In the genomic region with DNA sequence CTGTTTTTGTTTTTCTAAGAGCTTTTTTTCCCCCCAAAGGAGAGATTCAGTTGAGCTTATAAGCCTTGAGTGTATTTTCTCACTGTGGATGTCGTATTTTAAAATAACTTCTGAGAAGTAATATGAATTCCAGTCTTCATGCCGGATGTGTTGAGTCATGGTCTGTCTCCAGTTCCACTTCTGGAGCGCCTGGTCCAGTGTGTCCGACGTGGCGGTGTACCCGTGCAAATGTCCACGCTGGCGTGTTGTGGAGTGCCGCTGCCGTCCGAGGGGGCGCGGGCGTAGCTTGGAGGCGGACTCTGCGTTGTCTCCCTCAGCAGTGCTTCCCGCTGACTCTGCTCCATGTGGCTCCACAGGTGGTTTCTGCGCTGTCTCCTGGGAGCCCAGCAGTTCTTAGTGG, we compare ENCODE assay signal across 26 cellular contexts.
DNase-seq lines count a peak whose midpoint lies in the region; ATAC-seq and TF ChIP-seq lines count a peak whose summit lies in the region.
"Had no signal": no experiment of that assay in that cellular context is flagged by ENCODE, and none has a peak within 500 bp of the region (broad histone marks: within the 10 kb centered on the region; RNA-seq: fewer than 3 reads in every experiment).

No MANE protein-coding gene starts in this region.

- no peak overlapping the region for H3K4me3 Mint-ChIP-seq in nephron progenitor cell
- H3K4me3 Mint-ChIP-seq: activated naive CD8-positive, alpha-beta T cell treated with anti-CD3 and anti-CD28 coated beads, Interleukin-2, amount 10 ng/mL, durations not matched to agents 7 days and 5 days; naive B cell; T-helper 1 cell treated with Interleukin-12 subunit alpha and Interleukin-12 subunit beta and Interleukin-4 antibody, amounts not matched to agents 30 μg/mL and 1 μg/mL, for 36 hours had no signal

- H3K9me3 Mint-ChIP-seq in nephron progenitor cell, result peaks cover 11% of the 10 kb centered on the region
- H3K9me3 Mint-ChIP-seq: activated naive CD8-positive, alpha-beta T cell treated with anti-CD3 and anti-CD28 coated beads, Interleukin-2, amount 10 ng/mL, durations not matched to agents 7 days and 5 days; activated T-helper 2 cell treated with anti-CD3 and anti-CD28 coated beads, Interferon-gamma antibody, Interleukin-2, Interleukin-4, amounts not matched to agents 10 μg/mL and 5 μg/mL and 100 μg/mL, durations not matched to agents 14 hours and 24 hours and 36 hours; naive B cell; T-helper 1 cell treated with Interleukin-12 subunit alpha and Interleukin-12 subunit beta and Interleukin-4 antibody, amounts not matched to agents 30 μg/mL and 1 μg/mL, for 36 hours had no signal

- peaks cover 6% of the 10 kb centered on the region for H3K36me3 ChIP-seq in thoracic aorta
- H3K36me3 ChIP-seq: transverse colon had no signal

- no peaks in the 10 kb centered on the region for H3K27me3 ChIP-seq in thoracic aorta (replicated peaks; ENCODE audit: insufficient read depth)
- H3K27me3 ChIP-seq: transverse colon had no signal

- H3K27ac Mint-ChIP-seq in nephron progenitor cell, result no peak overlapping the region
- H3K27ac Mint-ChIP-seq: activated naive CD8-positive, alpha-beta T cell treated with anti-CD3 and anti-CD28 coated beads, Interleukin-2, amount 10 ng/mL, durations not matched to agents 7 days and 5 days; activated T-helper 2 cell treated with anti-CD3 and anti-CD28 coated beads, Interferon-gamma antibody, Interleukin-2, Interleukin-4, amounts not matched to agents 10 μg/mL and 5 μg/mL and 100 μg/mL, durations not matched to agents 14 hours and 24 hours and 36 hours had no signal

- peaks cover 72% of the 10 kb centered on the region for H3K36me3 Mint-ChIP-seq in nephron progenitor cell (ENCODE audit: low read depth)

- H3K4me3 ChIP-seq in thoracic aorta, result peak overlapping the region; percentile 45
- H3K4me3 ChIP-seq: transverse colon had no signal

- DNase-seq in GM03348 (ENCODE audit: low spot score), result peak; percentile 35
- DNase-seq in astrocyte of the hippocampus (ENCODE audit: low read depth, low spot score), result peak; percentile 29
- DNase-seq in myocyte (ENCODE audit: low read depth), result peak; percentile 44
- no peak for DNase-seq in thoracic aorta (ENCODE audit: low spot score)
- DNase-seq in putamen (ENCODE audit: low spot score), result no peak
- DNase-seq in nephron progenitor cell, result no peak
- DNase-seq: activated CD4-positive, alpha-beta T cell treated with anti-CD3 and anti-CD28 coated beads, Interleukin-2, amount 50 U/mL, for 1 hour; activated naive CD8-positive, alpha-beta T cell treated with anti-CD3 and anti-CD28 coated beads, Interleukin-2, amount 10 ng/mL, durations not matched to agents 7 days and 5 days; EL; foreskin melanocyte; naive B cell; NCI-H146; NCI-H774; PC-3; SIG-M5; small intestine; stimulated activated CD4-positive, alpha-beta T cell treated with anti-CD3 and anti-CD28 coated beads, Interleukin-4, amount 100 ng/mL, for 1 hour; stimulated activated naive CD8-positive, alpha-beta T cell treated with anti-CD3 and anti-CD28 coated beads, Interleukin-15, Interleukin-2, amounts not matched to agents 100 U/mL and 50 U/mL, for 24 hours; transverse colon had no signal

- H3K4me1 ChIP-seq in thoracic aorta (ENCODE audit: control insufficient read depth in 1 of 2, low read depth in 2 of 2), result peaks cover 0 to 10% of the 10 kb centered on the region in 2 donors
- H3K4me1 ChIP-seq: parathyroid adenoma, transverse colon had no signal

- ATAC-seq in thoracic aorta (ENCODE audit: insufficient number of reproducible peaks, low FRiP score, low read depth) (peak; percentile 51), HG02798 (IDR thresholded peaks at IDR 0.05; ENCODE audit: poor library complexity, unreplicated experiment) (no peak), HG03469 (IDR thresholded peaks at IDR 0.05; ENCODE audit: unreplicated experiment) (no peak)
- ATAC-seq: PC-3; stimulated activated naive CD8-positive, alpha-beta T cell treated with anti-CD3 and anti-CD28 coated beads, Interleukin-15, Interleukin-2, amounts not matched to agents 100 U/mL and 50 U/mL, for 24 hours had no signal

- peaks cover 2% of the 10 kb centered on the region for H3K27me3 Mint-ChIP-seq in nephron progenitor cell (ENCODE audit: low read depth, poor library complexity)
- H3K27me3 Mint-ChIP-seq: activated naive CD8-positive, alpha-beta T cell treated with anti-CD3 and anti-CD28 coated beads, Interleukin-2, amount 10 ng/mL, durations not matched to agents 7 days and 5 days; naive B cell had no signal

- H3K27ac ChIP-seq in thoracic aorta, result peak overlapping the region; percentile 6 to 53
- H3K27ac ChIP-seq: epithelial cell of prostate, HL-60, parathyroid adenoma, transverse colon had no signal

- H3K9me3 ChIP-seq in thoracic aorta, result no peaks in the 10 kb centered on the region
- H3K9me3 ChIP-seq: transverse colon had no signal

- TF ChIP-seq CTCF in thoracic aorta (IDR thresholded peaks at IDR 0.05) (no peak), nephron progenitor cell (IDR thresholded peaks at IDR 0.05) (no peak)

- H3K4me1 Mint-ChIP-seq in nephron progenitor cell, result peaks cover 14% of the 10 kb centered on the region

Comparison
In these comparisons a context has a peak if more than half of its experiments do, and no peak if none do; other contexts are left out.
1. DNase-seq: peak in GM03348 (single experiment), astrocyte of the hippocampus (single experiment) and myocyte (single experiment); none in thoracic aorta (single experiment), putamen (single experiment) and nephron progenitor cell (single experiment).